18 cellular contexts compared by ENCODE assay signal in genomic region chr16:1481906-1482835, GRCh38. TPM values are rescaled to one million over a fixed set of nuclear protein-coding genes. Genes with fewer than 3 reads are reported as not detected.
DNase-seq lines count a peak whose midpoint lies in the region; ATAC-seq, FAIRE-seq and TF ChIP-seq lines count a peak whose summit lies in the region.
"Had no signal": no experiment of that assay in that cellular context is flagged by ENCODE, and none has a peak within 500 bp of the region (broad histone marks: within the 10 kb centered on the region; RNA-seq: fewer than 3 reads in every experiment).

No MANE protein-coding gene starts in this region.

- DNase-seq in Daoy (ENCODE audit: low read depth) (peak; percentile 88), RKO (ENCODE audit: low spot score) (peak; percentile 86), keratinocyte (ENCODE audit: low read depth, low spot score) (no peak)
- DNase-seq in activated CD4-positive, alpha-beta T cell treated with anti-CD3 and anti-CD28 coated beads, Interleukin-2, amount 10 ng/mL, durations not matched to agents 7 days and 5 days = no peak
- no peak for DNase-seq in activated effector memory CD4-positive, alpha-beta T cell treated with anti-CD3 and anti-CD28 coated beads, Interleukin-2, amount 50 U/mL, for 16 hours
- DNase-seq: activated CD4-positive, alpha-beta T cell treated with anti-CD3 and anti-CD28 coated beads, Interleukin-2, amount 10 ng/mL, durations not matched to agents 24 days and 14 days; activated T-cell treated with anti-CD3 and anti-CD28 coated beads, Interleukin-2, amount 50 U/mL, for 24 hours; CD4-positive, alpha-beta T cell; mesenchymal stem cell; NCI-H1417 had no signal

- TF ChIP-seq CTCF in keratinocyte (optimal IDR thresholded peaks at IDR 0.05 in 1 of 3, IDR thresholded peaks at IDR 0.05 in 1 of 3, conservative IDR thresholded peaks at IDR 0.05 in 1 of 3; ENCODE audit: extremely low read depth in 1 of 3, insufficient read depth in 2 of 3, low read length in 3 of 3) = no peak

- peak overlapping the region; percentile 64 for H3K27ac ChIP-seq in keratinocyte (ENCODE audit: control insufficient read depth, insufficient read depth, low read length)
- H3K27ac ChIP-seq: gastroesophageal sphincter, suprapubic skin had no signal

- H3K4me3 Mint-ChIP-seq in activated CD4-positive, alpha-beta T cell treated with anti-CD3 and anti-CD28 coated beads, Interleukin-2, amount 10 ng/mL, durations not matched to agents 7 days and 5 days = no peak overlapping the region
- H3K4me3 Mint-ChIP-seq: activated CD4-positive, alpha-beta T cell treated with anti-CD3 and anti-CD28 coated beads, Interleukin-2, amount 10 ng/mL, durations not matched to agents 24 days and 14 days; activated T-cell treated with anti-CD3 and anti-CD28 coated beads, Interleukin-2, amount 50 U/mL, for 24 hours; CD4-positive, alpha-beta T cell; central memory CD8-positive, alpha-beta T cell had no signal

- H3K79me2 ChIP-seq in keratinocyte (ENCODE audit: control insufficient read depth, insufficient read depth, low read length) = no peaks in the 10 kb centered on the region

- H3K9me1 ChIP-seq in keratinocyte (ENCODE audit: control insufficient read depth, extremely low read depth, insufficient read depth, low read length) = no peaks in the 10 kb centered on the region

- no peaks in the 10 kb centered on the region for H3K36me3 Mint-ChIP-seq in activated CD4-positive, alpha-beta T cell treated with anti-CD3 and anti-CD28 coated beads, Interleukin-2, amount 10 ng/mL, durations not matched to agents 7 days and 5 days (ENCODE audit: low read depth)

- H3K36me3 ChIP-seq in keratinocyte (ENCODE audit: control insufficient read depth in 2 of 2, extremely low read depth in 1 of 2, insufficient read depth in 2 of 2, low read length in 2 of 2) = no peaks in the 10 kb centered on the region
- H3K36me3 ChIP-seq: gastroesophageal sphincter, suprapubic skin had no signal

- H4K20me1 ChIP-seq in keratinocyte (ENCODE audit: control insufficient read depth, extremely low read depth, insufficient read depth, low read length) = no peaks in the 10 kb centered on the region

- H3K9me3 Mint-ChIP-seq in activated CD4-positive, alpha-beta T cell treated with anti-CD3 and anti-CD28 coated beads, Interleukin-2, amount 10 ng/mL, durations not matched to agents 7 days and 5 days = no peaks in the 10 kb centered on the region
- H3K9me3 Mint-ChIP-seq: activated CD4-positive, alpha-beta T cell treated with anti-CD3 and anti-CD28 coated beads, Interleukin-2, amount 10 ng/mL, durations not matched to agents 24 days and 14 days; activated T-cell treated with anti-CD3 and anti-CD28 coated beads, Interleukin-2, amount 50 U/mL, for 24 hours; CD4-positive, alpha-beta T cell; central memory CD8-positive, alpha-beta T cell had no signal

- peak overlapping the region; percentile 16 for H3K4me2 ChIP-seq in keratinocyte (ENCODE audit: control insufficient read depth, extremely low read depth, insufficient read depth, low read depth, low read length)

- POLR2A ChIA-PET in activated CD4-positive, alpha-beta T cell treated with anti-CD3 and anti-CD28 coated beads, Interleukin-2, amount 10 ng/mL, durations not matched to agents 7 days and 5 days (lab: Charles Lee) = no interaction called here

- H3K4me1 ChIP-seq in keratinocyte (ENCODE audit: control insufficient read depth, extremely low read depth, insufficient read depth, low read length) = peaks cover 2% of the 10 kb centered on the region
- H3K4me1 ChIP-seq: gastroesophageal sphincter, suprapubic skin had no signal

- no peaks in the 10 kb centered on the region for H3K9me3 ChIP-seq in keratinocyte (ENCODE audit: control insufficient read depth, low read depth, low read length)
- H3K9me3 ChIP-seq: gastroesophageal sphincter, suprapubic skin had no signal

- no peaks in the 10 kb centered on the region for H3K27me3 Mint-ChIP-seq in activated CD4-positive, alpha-beta T cell treated with anti-CD3 and anti-CD28 coated beads, Interleukin-2, amount 10 ng/mL, durations not matched to agents 7 days and 5 days
- H3K27me3 Mint-ChIP-seq: activated T-cell treated with anti-CD3 and anti-CD28 coated beads, Interleukin-2, amount 50 U/mL, for 24 hours; CD4-positive, alpha-beta T cell; central memory CD8-positive, alpha-beta T cell had no signal

- H3K27me3 ChIP-seq in keratinocyte (ENCODE audit: control insufficient read depth, extremely low read depth, insufficient read depth, low read length) = no peaks in the 10 kb centered on the region
- H3K27me3 ChIP-seq: suprapubic skin had no signal

- FAIRE-seq in keratinocyte (lab: Jason Lieb, UNC) = peak; percentile 87
- FAIRE-seq: G401.6 had no signal

- no peak overlapping the region for H2AFZ ChIP-seq in keratinocyte (ENCODE audit: control insufficient read depth, low read length)

- no peaks in the 10 kb centered on the region for H3K4me1 Mint-ChIP-seq in activated CD4-positive, alpha-beta T cell treated with anti-CD3 and anti-CD28 coated beads, Interleukin-2, amount 10 ng/mL, durations not matched to agents 7 days and 5 days
- H3K4me1 Mint-ChIP-seq: activated CD4-positive, alpha-beta T cell treated with anti-CD3 and anti-CD28 coated beads, Interleukin-2, amount 10 ng/mL, durations not matched to agents 24 days and 14 days; central memory CD8-positive, alpha-beta T cell had no signal

- ATAC-seq in GM18519 (IDR thresholded peaks at IDR 0.05; ENCODE audit: low FRiP score, unreplicated experiment) = no peak
- ATAC-seq: gastroesophageal sphincter had no signal

- dilution Hi-C loops in keratinocyte (cut with MboI; ENCODE audit: extremely low pct_ligation_motif_present, low sequenced_read_pairs) = no loop called here

- H3K27ac Mint-ChIP-seq in activated CD4-positive, alpha-beta T cell treated with anti-CD3 and anti-CD28 coated beads, Interleukin-2, amount 10 ng/mL, durations not matched to agents 7 days and 5 days = no peak overlapping the region
- H3K27ac Mint-ChIP-seq: activated CD4-positive, alpha-beta T cell treated with anti-CD3 and anti-CD28 coated beads, Interleukin-2, amount 10 ng/mL, durations not matched to agents 24 days and 14 days; activated T-cell treated with anti-CD3 and anti-CD28 coated beads, Interleukin-2, amount 50 U/mL, for 24 hours; CD4-positive, alpha-beta T cell had no signal

- CTCF ChIA-PET in activated CD4-positive, alpha-beta T cell treated with anti-CD3 and anti-CD28 coated beads, Interleukin-2, amount 10 ng/mL, durations not matched to agents 7 days and 5 days (lab: Charles Lee) = interaction anchor here (0.5 to 1.4 kb wide), 2 partner anchors 10 to 387 kb away, joined by 3 to 4 read pairs; partner anchors contain the start of gene TELO2

- H3K9ac ChIP-seq in keratinocyte (ENCODE audit: control insufficient read depth, extremely low read depth, insufficient read depth, low read length) = peak overlapping the region; percentile 33

- no peak overlapping the region for H3K4me3 ChIP-seq in keratinocyte (ENCODE audit: control insufficient read depth in 2 of 3, extremely low read depth in 1 of 3, insufficient read depth in 2 of 3, low read depth in 1 of 3, low read length in 3 of 3)
- H3K4me3 ChIP-seq: gastroesophageal sphincter, suprapubic skin had no signal

RNA-seq across cellular contexts. Expression of gene PTX4, which starts 6.6 kb away (rescaled TPM):
- total RNA-seq in Daoy (2014; rRNA removed; shearing (Covaris generic)) = not detected in 2 replicates
- not detected in 3 replicates for polyA plus RNA-seq in keratinocyte
- polyA plus RNA-seq in keratinocyte (2011; ENCODE audit: low read depth) = not detected
- not detected in 2 replicates for polyA plus RNA-seq in keratinocyte (2011; cell fraction: cytosol; rRNA removed)
- not detected in 2 replicates for polyA plus RNA-seq in keratinocyte (2011; cell fraction: nucleus; rRNA removed)
- not detected in 2 replicates for polyA plus RNA-seq in keratinocyte (2012; ENCODE audit: low replicate concordance)
- not detected in 3 replicates for polyA minus RNA-seq in keratinocyte
- polyA minus RNA-seq in keratinocyte (2011; cell fraction: cytosol; rRNA and poly(A)+ RNA removed) = not detected
- polyA minus RNA-seq in keratinocyte (2011; cell fraction: nucleus; rRNA and poly(A)+ RNA removed) = not detected in 2 replicates
- total RNA-seq in activated CD4-positive, alpha-beta T cell treated with anti-CD3 and anti-CD28 coated beads, Interleukin-2, amount 10 ng/mL, durations not matched to agents 7 days and 5 days = not detected
- total RNA-seq: A673; activated CD4-positive, alpha-beta T cell treated with anti-CD3 and anti-CD28 coated beads, Interleukin-2, amount 10 ng/mL, durations not matched to agents 24 days and 14 days; CD4-positive, alpha-beta T cell; SK-MEL-5; suprapubic skin had no signal
- polyA plus RNA-seq: neural cell had no signal

RNA-seq across cellular contexts. Expression of gene CLCN7, which starts 7.3 kb away (rescaled TPM):
- 15.6 and 28.2 TPM in 2 replicates for total RNA-seq in Daoy (2014; rRNA removed; shearing (Covaris generic))
- 13.3 to 26.3 TPM (median 23.3 TPM) in 3 replicates for polyA plus RNA-seq in keratinocyte
- 18.1 TPM for polyA plus RNA-seq in keratinocyte (2011; ENCODE audit: low read depth)
- 8.3 and 16.4 TPM in 2 replicates for polyA plus RNA-seq in keratinocyte (2011; cell fraction: cytosol; rRNA removed)
- 97.3 and 129 TPM in 2 replicates for polyA plus RNA-seq in keratinocyte (2011; cell fraction: nucleus; rRNA removed)
- 41.2 and 53.1 TPM in 2 replicates for polyA plus RNA-seq in keratinocyte (2012; ENCODE audit: low replicate concordance)
- 35.4 to 43.0 TPM (median 38.5 TPM) in 3 replicates for polyA minus RNA-seq in keratinocyte
- 25.1 TPM for polyA minus RNA-seq in keratinocyte (2011; cell fraction: cytosol; rRNA and poly(A)+ RNA removed)
- polyA minus RNA-seq in keratinocyte (2011; cell fraction: nucleus; rRNA and poly(A)+ RNA removed) = 114 and 126 TPM in 2 replicates
- total RNA-seq in activated CD4-positive, alpha-beta T cell treated with anti-CD3 and anti-CD28 coated beads, Interleukin-2, amount 10 ng/mL, durations not matched to agents 7 days and 5 days = 10 to 100 TPM; 58.3 to 64.0 TPM

RNA-seq across cellular contexts. Expression of gene TELO2, which starts 11.0 kb away (rescaled TPM):
- 19.9 and 44.0 TPM in 2 replicates for total RNA-seq in Daoy (2014; rRNA removed; shearing (Covaris generic))
- 7.9 to 11.3 TPM (median 11.3 TPM) in 3 replicates for polyA plus RNA-seq in keratinocyte
- polyA plus RNA-seq in keratinocyte (2011; ENCODE audit: low read depth) = 4.3 TPM
- polyA plus RNA-seq in keratinocyte (2011; cell fraction: cytosol; rRNA removed) = 2.7 and 7.5 TPM in 2 replicates
- polyA plus RNA-seq in keratinocyte (2011; cell fraction: nucleus; rRNA removed) = 36.3 and 41.6 TPM in 2 replicates
- 9.1 and 18.3 TPM in 2 replicates for polyA plus RNA-seq in keratinocyte (2012; ENCODE audit: low replicate concordance)
- polyA minus RNA-seq in keratinocyte = 4.9 to 14.3 TPM (median 5.1 TPM) in 3 replicates
- polyA minus RNA-seq in keratinocyte (2011; cell fraction: cytosol; rRNA and poly(A)+ RNA removed) = 15.3 TPM
- 17.3 and 18.2 TPM in 2 replicates for polyA minus RNA-seq in keratinocyte (2011; cell fraction: nucleus; rRNA and poly(A)+ RNA removed)
- total RNA-seq in activated CD4-positive, alpha-beta T cell treated with anti-CD3 and anti-CD28 coated beads, Interleukin-2, amount 10 ng/mL, durations not matched to agents 7 days and 5 days = 10 to 100 TPM; 49.1 to 65.5 TPM

RNA-seq across cellular contexts. Expression of gene CCDC154, which starts 37.8 kb away (rescaled TPM):
- total RNA-seq in Daoy (2014; rRNA removed; shearing (Covaris generic)) = not detected in 2 replicates
- 0.46 to 0.91 TPM in 2 of 3 replicates, not detected in the other for polyA plus RNA-seq in keratinocyte
- 1.1 TPM for polyA plus RNA-seq in keratinocyte (2011; ENCODE audit: low read depth)
- not detected in 2 replicates for polyA plus RNA-seq in keratinocyte (2011; cell fraction: cytosol; rRNA removed)
- 1.2 and 1.7 TPM in 2 replicates for polyA plus RNA-seq in keratinocyte (2011; cell fraction: nucleus; rRNA removed)
- 0.17 and 2.5 TPM in 2 replicates for polyA plus RNA-seq in keratinocyte (2012; ENCODE audit: low replicate concordance)
- not detected in 3 replicates for polyA minus RNA-seq in keratinocyte
- polyA minus RNA-seq in keratinocyte (2011; cell fraction: cytosol; rRNA and poly(A)+ RNA removed) = not detected
- polyA minus RNA-seq in keratinocyte (2011; cell fraction: nucleus; rRNA and poly(A)+ RNA removed) = 0.21 and 1.0 TPM in 2 replicates
- 1 to 10 TPM; 1.9 to 2.7 TPM for total RNA-seq in activated CD4-positive, alpha-beta T cell treated with anti-CD3 and anti-CD28 coated beads, Interleukin-2, amount 10 ng/mL, durations not matched to agents 7 days and 5 days
- total RNA-seq: gastroesophageal sphincter had no signal

RNA-seq across cellular contexts. Expression of gene PERCC1, which starts 51.3 kb away (rescaled TPM):
- not detected in 2 replicates for total RNA-seq in Daoy (2014; rRNA removed; shearing (Covaris generic))
- polyA plus RNA-seq in keratinocyte = not detected in 3 replicates
- polyA plus RNA-seq in keratinocyte (2011; ENCODE audit: low read depth) = not detected
- polyA plus RNA-seq in keratinocyte (2011; cell fraction: cytosol; rRNA removed) = not detected in 2 replicates
- not detected in 2 replicates for polyA plus RNA-seq in keratinocyte (2011; cell fraction: nucleus; rRNA removed)
- not detected in 2 replicates for polyA plus RNA-seq in keratinocyte (2012; ENCODE audit: low replicate concordance)
- not detected in 3 replicates for polyA minus RNA-seq in keratinocyte
- polyA minus RNA-seq in keratinocyte (2011; cell fraction: cytosol; rRNA and poly(A)+ RNA removed) = not detected
- polyA minus RNA-seq in keratinocyte (2011; cell fraction: nucleus; rRNA and poly(A)+ RNA removed) = not detected in 2 replicates
- not detected for total RNA-seq in activated CD4-positive, alpha-beta T cell treated with anti-CD3 and anti-CD28 coated beads, Interleukin-2, amount 10 ng/mL, durations not matched to agents 7 days and 5 days
- total RNA-seq: A673; activated CD4-positive, alpha-beta T cell treated with anti-CD3 and anti-CD28 coated beads, Interleukin-2, amount 10 ng/mL, durations not matched to agents 24 days and 14 days; SK-MEL-5 had no signal
- polyA plus RNA-seq: neural cell had no signal

Comparison
In these comparisons a context has a peak if more than half of its experiments do, and no peak if none do; other contexts are left out.
1. DNase-seq: peak in Daoy (single experiment) and RKO (single experiment); none in keratinocyte (single experiment), activated CD4-positive, alpha-beta T cell treated with anti-CD3 and anti-CD28 coated beads, Interleukin-2, amount 10 ng/mL, durations not matched to agents 7 days and 5 days (single experiment) and activated effector memory CD4-positive, alpha-beta T cell treated with anti-CD3 and anti-CD28 coated beads, Interleukin-2, amount 50 U/mL, for 16 hours (single experiment).